8 cellular contexts compared by ENCODE assay signal in genomic region chr1:156747737-156748669, GRCh38. TPM values are rescaled to one million over a fixed set of nuclear protein-coding genes. Genes with fewer than 3 reads are reported as not detected.
DNase-seq lines count a peak whose midpoint lies in the region; TF ChIP-seq lines count a peak whose summit lies in the region.

No MANE protein-coding gene starts in this region.

- peaks cover 91% of the 10 kb centered on the region for H3K79me2 ChIP-seq in GM23248 (ENCODE audit: insufficient read depth)

- DNase-seq in GM23248 (peak; percentile 67), SJSA1 (ENCODE audit: low read depth in 1 of 2, low spot score in 2 of 2) (peak in 1 of 2 experiments; percentile 44), fibroblast of mammary gland (ENCODE audit: low read depth) (peak; percentile 43), iPS-NIHi7 (ENCODE audit: extremely low spot score) (no peak), middle frontal gyrus (ENCODE audit: extremely low spot score, low spot score) (no peak), GDM1 (lab: John Stamatoyannopoulos, UW) (no peak)
- DNase-seq in activated CD4-positive, alpha-beta T cell treated with anti-CD3 and anti-CD28 coated beads for 48 hours: no peak

- in situ Hi-C loops in GM23248 (cut with MboI): no loop called here

- TF ChIP-seq CTCF in fibroblast of mammary gland (conservative IDR thresholded peaks at IDR 0.05; ENCODE audit: control insufficient read depth, insufficient read depth, low read depth, low read length): no peak

- H3K27ac ChIP-seq in GM23248: peak overlapping the region; percentile 100
- H3K27ac ChIP-seq in SJSA1: peak overlapping the region; percentile 100
- peak overlapping the region; percentile 97 for H3K27ac ChIP-seq in rectal smooth muscle tissue (ENCODE audit: low read depth, low read length)

- peak overlapping the region; percentile 78 for H3K4me3 ChIP-seq in GM23248
- peak overlapping the region; percentile 82 for H3K4me3 ChIP-seq in SJSA1
- peak overlapping the region; percentile 92 for H3K4me3 ChIP-seq in fibroblast of mammary gland (ENCODE audit: control insufficient read depth, low read depth, low read length)
- H3K4me3 ChIP-seq in rectal smooth muscle tissue (ENCODE audit: low read length): peak overlapping the region; percentile 69

- H3K9me2 ChIP-seq in GM23248 (ENCODE audit: insufficient read depth): no peaks in the 10 kb centered on the region

- no peaks in the 10 kb centered on the region for H4K20me1 ChIP-seq in GM23248 (ENCODE audit: insufficient read depth)

- H2AFZ ChIP-seq in GM23248: peak overlapping the region; percentile 47; the same call in 1 of the 2 replicates

- H3K9me3 ChIP-seq in GM23248 (ENCODE audit: low read depth) (no peaks in the 10 kb centered on the region), SJSA1 (replicated peaks) (no peaks in the 10 kb centered on the region)

- H3K27me3 ChIP-seq in GM23248 (replicated peaks; ENCODE audit: insufficient read depth): no peaks in the 10 kb centered on the region
- H3K27me3 ChIP-seq in SJSA1 (replicated peaks): no peaks in the 10 kb centered on the region
- H3K27me3 ChIP-seq in rectal smooth muscle tissue (ENCODE audit: control insufficient read depth, insufficient read depth, low read length): no peaks in the 10 kb centered on the region

- peak overlapping the region; percentile 97 for H3K9ac ChIP-seq in GM23248
- peak overlapping the region; percentile 73 for H3K9ac ChIP-seq in rectal smooth muscle tissue (ENCODE audit: low read length)

- peak overlapping the region; percentile 96 for H3K4me2 ChIP-seq in GM23248 (ENCODE audit: unreplicated experiment)

- H3F3A ChIP-seq in GM23248 (ENCODE audit: insufficient read depth): peaks cover 45% of the 10 kb centered on the region

- 0 to 1% methylated on average over 8 of the region's 8 CpGs for WGBS in GM23248 (ENCODE audit: low coverage in 1 of 2, low lambda C conversion rate in 2 of 2, missing lambda C conversion rate in 2 of 2), 2 experiments

- H3K4me1 ChIP-seq in GM23248 (ENCODE audit: insufficient read depth): peaks cover 41% of the 10 kb centered on the region
- H3K4me1 ChIP-seq in SJSA1 (replicated peaks): peaks cover 49% of the 10 kb centered on the region
- H3K4me1 ChIP-seq in rectal smooth muscle tissue (ENCODE audit: control insufficient read depth, insufficient read depth, low read length): peaks cover 49% of the 10 kb centered on the region

- H3K36me3 ChIP-seq in GM23248 (ENCODE audit: low read depth) (no peaks in the 10 kb centered on the region), SJSA1 (peaks cover 73% of the 10 kb centered on the region), rectal smooth muscle tissue (ENCODE audit: control insufficient read depth, insufficient read depth, low read length) (peaks cover 9% of the 10 kb centered on the region)

RNA-seq across cellular contexts. Expression of gene HDGF, which starts 3.5 kb away (rescaled TPM):
- total RNA-seq in GM23248 (2014; rRNA removed; shearing (Covaris generic)): 184 and 185 TPM in 2 replicates
- 95.4 and 131 TPM in 2 replicates for polyA plus RNA-seq in GM23248 (2016; fragmentation: Nextera tagmentation; extraction: Ambion mirVana)
- 324 and 387 TPM in 2 replicates for total RNA-seq in SJSA1 (2014; rRNA removed; shearing (Covaris generic))

RNA-seq across cellular contexts. Expression of gene MRPL24, which starts 7.1 kb away (rescaled TPM):
- total RNA-seq in GM23248 (2014; rRNA removed; shearing (Covaris generic)): 49.2 and 55.7 TPM in 2 replicates
- 91.4 and 93.7 TPM in 2 replicates for polyA plus RNA-seq in GM23248 (2016; fragmentation: Nextera tagmentation; extraction: Ambion mirVana)
- 70.0 and 126 TPM in 2 replicates for total RNA-seq in SJSA1 (2014; rRNA removed; shearing (Covaris generic))

RNA-seq across cellular contexts. Expression of gene PRCC, which starts 19.3 kb away (rescaled TPM):
- 32.4 and 43.6 TPM in 2 replicates for total RNA-seq in GM23248 (2014; rRNA removed; shearing (Covaris generic))
- 57.0 and 62.4 TPM in 2 replicates for polyA plus RNA-seq in GM23248 (2016; fragmentation: Nextera tagmentation; extraction: Ambion mirVana)
- total RNA-seq in SJSA1 (2014; rRNA removed; shearing (Covaris generic)): 36.9 and 37.3 TPM in 2 replicates

RNA-seq across cellular contexts. Expression of gene ISG20L2, which starts 19.4 kb away (rescaled TPM):
- total RNA-seq in GM23248 (2014; rRNA removed; shearing (Covaris generic)): 10.4 TPM in 2 replicates
- 17.8 and 21.5 TPM in 2 replicates for polyA plus RNA-seq in GM23248 (2016; fragmentation: Nextera tagmentation; extraction: Ambion mirVana)
- 13.8 and 21.5 TPM in 2 replicates for total RNA-seq in SJSA1 (2014; rRNA removed; shearing (Covaris generic))

RNA-seq across cellular contexts. Expression of gene METTL25B, which starts 19.7 kb away (rescaled TPM):
- total RNA-seq in GM23248 (2014; rRNA removed; shearing (Covaris generic)): 4.5 and 5.6 TPM in 2 replicates
- polyA plus RNA-seq in GM23248 (2016; fragmentation: Nextera tagmentation; extraction: Ambion mirVana): 7.4 and 10.1 TPM in 2 replicates
- 6.4 and 6.5 TPM in 2 replicates for total RNA-seq in SJSA1 (2014; rRNA removed; shearing (Covaris generic))

Comparison
In these comparisons a context has a peak if more than half of its experiments do, and no peak if none do; other contexts are left out.
1. DNase-seq: peak in GM23248 (single experiment) and fibroblast of mammary gland (single experiment); none in iPS-NIHi7 (single experiment), middle frontal gyrus (single experiment), GDM1 (single experiment) and activated CD4-positive, alpha-beta T cell treated with anti-CD3 and anti-CD28 coated beads for 48 hours (single experiment).
2. Peak in every context shown above with its lines, with median percentiles within 50 percentile points of each other: H3K27ac ChIP-seq and H3K4me3 ChIP-seq.